19 cellular contexts compared by ENCODE assay signal in the genomic region with DNA sequence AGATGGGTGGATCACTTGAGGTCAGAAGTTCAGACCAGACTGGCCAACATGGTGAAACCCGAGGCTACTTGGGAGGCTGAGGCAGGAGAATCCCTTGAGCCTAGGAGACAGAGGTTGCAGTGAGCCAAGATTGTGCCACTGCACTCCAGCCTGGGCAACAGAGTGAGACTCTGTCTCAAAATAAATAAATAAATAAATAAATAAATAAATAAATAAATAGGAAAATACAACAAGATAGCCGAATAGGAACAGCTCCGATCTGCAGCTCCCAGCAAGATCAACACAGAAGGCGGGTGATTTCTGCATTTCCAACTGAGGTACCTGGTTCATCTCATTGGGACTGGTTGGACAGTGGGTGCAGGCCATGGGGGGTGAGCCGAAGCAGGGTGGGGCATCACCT. TPM values are rescaled to one million over a fixed set of nuclear protein-coding genes. Genes with fewer than 3 reads are reported as not detected.
"Had no signal": no experiment of that assay in that cellular context is flagged by ENCODE, and none has a peak within 500 bp of the region (broad histone marks: within the 10 kb centered on the region; RNA-seq: fewer than 3 reads in every experiment).

No MANE protein-coding gene starts in this region.

RNA-seq across cellular contexts. Expression of gene REC114, which starts 4.5 kb away (rescaled TPM):
- total RNA-seq: activated CD4-positive, alpha-beta memory T cell treated with anti-CD3 and anti-CD28 coated beads for 36 hours; activated CD4-positive, alpha-beta T cell treated with anti-CD3 and anti-CD28 coated beads for 36 hours; activated CD8-positive, alpha-beta memory T cell treated with anti-CD3 and anti-CD28 coated beads for 36 hours; activated CD8-positive, alpha-beta T cell treated with anti-CD3 and anti-CD28 coated beads for 36 hours; activated naive CD4-positive, alpha-beta T cell treated with anti-CD3 and anti-CD28 coated beads for 36 hours; activated naive CD8-positive, alpha-beta T cell treated with anti-CD3 and anti-CD28 coated beads, Interleukin-2, amount 10 ng/mL, durations not matched to agents 7 days and 5 days; activated T-cell treated with anti-CD3 and anti-CD28 coated beads, Interleukin-2, amount 50 U/mL, for 4 hours; activated T-cell treated with anti-CD3 and anti-CD28 coated beads, Interleukin-2, amount 50 U/mL, for 72 hours; activated T-helper 1 cell treated with anti-CD3 and anti-CD28 coated beads, Interleukin-12 subunit alpha, Interleukin-12 subunit beta, Interleukin-2, Interleukin-4 antibody, amounts not matched to agents 30 ng/mL and 10 ng/mL and 1 ng/mL, durations not matched to agents 14 hours and 24 hours and 36 hours; activated T-helper 17 cell treated with anti-CD3 and anti-CD28 coated beads, Interleukin-2, amount 50 U/mL, for 72 hours; ascending aorta; bronchial epithelial cell; chondrocyte; T-cell; T-helper 1 cell treated with Interleukin-12 subunit alpha and Interleukin-12 subunit beta and Interleukin-4 antibody, amounts not matched to agents 30 ng/mL and 1 ng/mL, for 36 hours; T-helper 17 cell; T-helper 2 cell treated with Interferon-gamma antibody and Interleukin-4, amounts not matched to agents 100 ng/mL and 5 ng/mL, for 36 hours; WTC11 had no signal
- polyA plus RNA-seq: adipose tissue had no signal
